In genomic region chr15:72483279-72483678, GRCh38 we compare ENCODE assay signal across 1 cellular context.
TF ChIP-seq lines count a peak whose summit lies in the region.

No MANE protein-coding gene starts in this region.

TF ChIP-seq in GM23338, 12 proteins besides CTCF, POLR2A, EP300 and RAD21 (continued from another document):
- no peak for TF ChIP-seq ZNF462 (CRISPR knock-in tag; IDR thresholded peaks at IDR 0.05)
- no peak for TF ChIP-seq JUNB (IDR thresholded peaks at IDR 0.05; ENCODE audit: unreplicated experiment)
- TF ChIP-seq ZNF114 (CRISPR knock-in tag; IDR thresholded peaks at IDR 0.05): no peak
- TF ChIP-seq ZNF331 (CRISPR knock-in tag; IDR thresholded peaks at IDR 0.05; ENCODE audit: low read depth): no peak
- TF ChIP-seq POLR2AphosphoS5 (IDR thresholded peaks at IDR 0.05; ENCODE audit: low read depth): no peak
